9 cellular contexts compared by ENCODE assay signal in genomic region chr2:96164459-96165184, GRCh38.
DNase-seq lines count a peak whose midpoint lies in the region; ATAC-seq and TF ChIP-seq lines count a peak whose summit lies in the region.
"Had no signal": no experiment of that assay in that cellular context is flagged by ENCODE, and none has a peak within 500 bp of the region (broad histone marks: within the 10 kb centered on the region; RNA-seq: fewer than 3 reads in every experiment).

No MANE protein-coding gene starts in this region.

- peak overlapping the region; percentile 84 for H3K27ac ChIP-seq in substantia nigra (ENCODE audit: low read depth, low read length, poor library complexity, severe bottlenecking)
- H3K27ac ChIP-seq: 22Rv1 had no signal

- POLR2A ChIA-PET in HEK293T (lab: Yijun Ruan, JAX), result no interaction called here

- DNase-seq in NCI-H510A treated with DMSO at 0.1 percent for 48 hours (lab: John Stamatoyannopoulos, UW) (peak; percentile 19), NCI-H510A (lab: John Stamatoyannopoulos, UW) (no peak), hypothalamus (lab: John Stamatoyannopoulos, UW) (peak in 33 of 51 donors; percentile 17 to 86 (median 56)), substantia nigra (lab: John Stamatoyannopoulos, UW) (peak in 45 of 49 donors; percentile 30 to 90 (median 64)), HEK293T (ENCODE audit: extremely low spot score) (no peak)
- DNase-seq in activated CD4-positive, alpha-beta T cell treated with anti-CD3 and anti-CD28 coated beads for 4 hours, result peak; percentile 57 to 58

- ATAC-seq in HG03060 (IDR thresholded peaks at IDR 0.05; ENCODE audit: low read depth, unreplicated experiment) (peak; percentile 55), HG02970 (IDR thresholded peaks at IDR 0.05; ENCODE audit: low FRiP score, unreplicated experiment) (no peak)

- CTCF ChIA-PET in HEK293T (lab: Yijun Ruan, JAX), result no interaction called here

TF ChIP-seq in HEK293T, 16 proteins besides CTCF, POLR2A, EP300 and RAD21:
- no peak for TF ChIP-seq ELF4 (IDR thresholded peaks at IDR 0.05)

Comparison
In these comparisons a context has a peak if more than half of its experiments do, and no peak if none do; other contexts are left out.
1. DNase-seq: peak in NCI-H510A treated with DMSO at 0.1 percent for 48 hours (single experiment), activated CD4-positive, alpha-beta T cell treated with anti-CD3 and anti-CD28 coated beads for 4 hours (2 of 2), hypothalamus (33 of 51) and substantia nigra (45 of 49); none in NCI-H510A (single experiment) and HEK293T (single experiment).